Comparison of ENCODE assay signal across 10 cellular contexts in genomic region chr5:40405230-40405629, GRCh38.
DNase-seq lines count a peak whose midpoint lies in the region; ATAC-seq and TF ChIP-seq lines count a peak whose summit lies in the region.
"Had no signal": no experiment of that assay in that cellular context is flagged by ENCODE, and none has a peak within 500 bp of the region (broad histone marks: within the 10 kb centered on the region; RNA-seq: fewer than 3 reads in every experiment).

No MANE protein-coding gene starts in this region.

- H3F3A ChIP-seq in GM23338 (replicated peaks; ENCODE audit: low read depth), result no peaks in the 10 kb centered on the region

- CTCF ChIA-PET in CD8-positive, alpha-beta memory T cell (lab: Charles Lee), result interaction anchor here (1.1 to 1.5 kb wide), 2 partner anchors 26 to 28 kb away, joined by 3 read pairs; no protein-coding TSS in a partner anchor

- peak overlapping the region; percentile 29 for H3K27ac ChIP-seq in CD8-positive, alpha-beta memory T cell (ENCODE audit: low read depth, low read length)
- H3K27ac ChIP-seq in colonic mucosa, result peak overlapping the region; percentile 3
- no peak overlapping the region for H3K27ac ChIP-seq in GM23338 (ENCODE audit: low read depth)

- no peak overlapping the region for H3K9ac ChIP-seq in colonic mucosa (ENCODE audit: low read depth in 2 of 2, low read length in 2 of 2)

- H3K36me3 Mint-ChIP-seq in CD8-positive, alpha-beta memory T cell, result peaks cover 0 to 2% (median 0%) of the 10 kb centered on the region in 3 donors
- H3K36me3 Mint-ChIP-seq in naive B cell (peaks cover 0 to 17% of the 10 kb centered on the region in 2 donors), GM23338 (ENCODE audit: low read depth) (no peaks in the 10 kb centered on the region)

- H4K20me1 ChIP-seq in GM23338 (replicated peaks; ENCODE audit: insufficient read depth), result no peaks in the 10 kb centered on the region

- H3K27me3 Mint-ChIP-seq in CD8-positive, alpha-beta memory T cell, result no peaks in the 10 kb centered on the region
- H3K27me3 Mint-ChIP-seq in naive B cell (no peaks in the 10 kb centered on the region), GM23338 (ENCODE audit: insufficient read depth, low read depth, poor library complexity) (no peaks in the 10 kb centered on the region)

- ATAC-seq in naive B cell (ENCODE audit: low read depth in 2 of 2), result no peak
- ATAC-seq in GM23338, result no peak
- no peak for ATAC-seq in GM18502 (IDR thresholded peaks at IDR 0.05; ENCODE audit: poor library complexity, unreplicated experiment)

- peak overlapping the region; percentile 18 for H3K4me3 ChIP-seq in CD8-positive, alpha-beta memory T cell (ENCODE audit: low read length)
- no peak overlapping the region for H3K4me3 ChIP-seq in NB4 (ENCODE audit: low read depth, low read length)
- H3K4me3 ChIP-seq in colonic mucosa, result no peak overlapping the region
- H3K4me3 ChIP-seq in GM23338, result no peak overlapping the region

- peak overlapping the region in 7 of 8 donors; percentile 87 to 99 (median 98) for H3K27ac Mint-ChIP-seq in CD8-positive, alpha-beta memory T cell
- H3K27ac Mint-ChIP-seq in naive B cell (peak overlapping the region in 4 of 6 donors; percentile 11 to 98 (median 95)), GM23338 (no peak overlapping the region)

- intact Hi-C loops in colonic mucosa (cut with DNase I), result no loop called here

- peaks cover 72 to 89% (median 87%) of the 10 kb centered on the region in 3 donors for H3K4me1 Mint-ChIP-seq in CD8-positive, alpha-beta memory T cell
- H3K4me1 Mint-ChIP-seq in naive B cell, result peaks cover 32 to 47% (median 44%) of the 10 kb centered on the region in 3 donors
- H3K4me1 Mint-ChIP-seq in GM23338, result peaks cover 3% of the 10 kb centered on the region; the same call in 2 of the 3 replicates

- H3K27me3 ChIP-seq in CD8-positive, alpha-beta memory T cell (ENCODE audit: insufficient read depth, low read length, poor library complexity, severe bottlenecking), result no peaks in the 10 kb centered on the region
- H3K27me3 ChIP-seq in colonic mucosa (no peaks in the 10 kb centered on the region), GM23338 (ENCODE audit: insufficient read depth) (no peaks in the 10 kb centered on the region)

- POLR2A ChIA-PET in CD8-positive, alpha-beta memory T cell (lab: Charles Lee), result no interaction called here

- no peak overlapping the region for H3K4me2 ChIP-seq in GM23338

- peaks cover 63% of the 10 kb centered on the region for H3K4me1 ChIP-seq in CD8-positive, alpha-beta memory T cell (ENCODE audit: insufficient read depth, low read length)
- H3K4me1 ChIP-seq in colonic mucosa (no peaks in the 10 kb centered on the region), GM23338 (ENCODE audit: insufficient read depth) (no peaks in the 10 kb centered on the region)

- no peaks in the 10 kb centered on the region for H3K36me3 ChIP-seq in CD8-positive, alpha-beta memory T cell (ENCODE audit: insufficient read depth, low read length)
- no peaks in the 10 kb centered on the region for H3K36me3 ChIP-seq in colonic mucosa
- H3K36me3 ChIP-seq in GM23338 (ENCODE audit: insufficient read depth), result no peaks in the 10 kb centered on the region

- H2AFZ ChIP-seq in GM23338, result no peak overlapping the region

- peak overlapping the region in 4 of 7 donors; percentile 5 to 71 (median 20) for H3K4me3 Mint-ChIP-seq in CD8-positive, alpha-beta memory T cell
- peak overlapping the region in 1 of 8 donors; percentile 12 for H3K4me3 Mint-ChIP-seq in naive B cell
- H3K4me3 Mint-ChIP-seq in GM23338, result no peak overlapping the region

- TF ChIP-seq POLR2A in NB4 (IDR thresholded peaks at IDR 0.05; ENCODE audit: extremely low read depth, insufficient read length), result no peak
- no peak for TF ChIP-seq POLR2A in erythroblast (IDR thresholded peaks at IDR 0.05; ENCODE audit: low read length)

- no peaks in the 10 kb centered on the region for H3K9me2 ChIP-seq in GM23338 (ENCODE audit: insufficient read depth)

- no peak for DNase-seq in CD8-positive, alpha-beta memory T cell
- DNase-seq in NB4 (ENCODE audit: low read depth) (peak; percentile 81), colonic mucosa (no peak), naive B cell (no peak), erythroblast (lab: John Stamatoyannopoulos, UW) (no peak), GM23338 (ENCODE audit: low spot score) (no peak), medulla oblongata (ENCODE audit: extremely low spot score) (no peak)
- DNase-seq: activated gamma-delta T cell treated with Interleukin-2 at 50 U/mL for 16 hours; stimulated activated CD4-positive, alpha-beta T cell treated with anti-CD3 and anti-CD28 coated beads, Interleukin-2, amount 100 ng/mL, for 48 hours had no signal

- H3K9me3 Mint-ChIP-seq in CD8-positive, alpha-beta memory T cell, result peaks cover 0 to 1% (median 0%) of the 10 kb centered on the region in 5 donors
- H3K9me3 Mint-ChIP-seq in naive B cell (peaks cover 0 to 3% (median 0%) of the 10 kb centered on the region in 7 donors), GM23338 (no peaks in the 10 kb centered on the region)

- TF ChIP-seq CTCF in NB4 (IDR thresholded peaks at IDR 0.05; ENCODE audit: low read depth, low read length), result no peak
- TF ChIP-seq CTCF in colonic mucosa (IDR thresholded peaks at IDR 0.05), result no peak
- TF ChIP-seq CTCF in GM23338 (conservative IDR thresholded peaks at IDR 0.05; ENCODE audit: low read depth in 2 of 2), result no peak

- no peaks in the 10 kb centered on the region for H3K79me2 ChIP-seq in GM23338 (replicated peaks; ENCODE audit: insufficient read depth)

- H3K9me3 ChIP-seq in CD8-positive, alpha-beta memory T cell (ENCODE audit: low read length), result no peaks in the 10 kb centered on the region
- H3K9me3 ChIP-seq in colonic mucosa, result no peaks in the 10 kb centered on the region

TF ChIP-seq in GM23338, 12 proteins besides CTCF, POLR2A, EP300 and RAD21 (continues in another document):
- TF ChIP-seq JUNB (IDR thresholded peaks at IDR 0.05; ENCODE audit: unreplicated experiment), result no peak
- TF ChIP-seq ETS1 (IDR thresholded peaks at IDR 0.05), result no peak
- TF ChIP-seq POLR2AphosphoS5 (IDR thresholded peaks at IDR 0.05; ENCODE audit: low read depth), result no peak
- no peak for TF ChIP-seq STAT1 (IDR thresholded peaks at IDR 0.05; ENCODE audit: unreplicated experiment)
- TF ChIP-seq ZNF114 (CRISPR knock-in tag; IDR thresholded peaks at IDR 0.05), result no peak
- no peak for TF ChIP-seq EZH2 (IDR thresholded peaks at IDR 0.05; ENCODE audit: low read depth, unreplicated experiment)
- TF ChIP-seq ZNF331 (CRISPR knock-in tag; IDR thresholded peaks at IDR 0.05; ENCODE audit: low read depth), result no peak
- TF ChIP-seq NANOG (IDR thresholded peaks at IDR 0.05; ENCODE audit: borderline replicate concordance), result no peak
- no peak for TF ChIP-seq REST (IDR thresholded peaks at IDR 0.05; ENCODE audit: unreplicated experiment)
- TF ChIP-seq CREB1 (CRISPR knock-in tag; IDR thresholded peaks at IDR 0.05; ENCODE audit: low read depth), result no peak
- TF ChIP-seq EZH2phosphoT487 (IDR thresholded peaks at IDR 0.05; ENCODE audit: unreplicated experiment), result no peak
